36 cellular contexts compared by ENCODE assay signal in genomic region chr18:44324361-44324760, GRCh38.
"Had no signal": no experiment of that assay in that cellular context is flagged by ENCODE, and none has a peak within 500 bp of the region (broad histone marks: within the 10 kb centered on the region; RNA-seq: fewer than 3 reads in every experiment).

No MANE protein-coding gene starts in this region.

- ATAC-seq: activated CD8-positive, alpha-beta T cell treated with anti-CD3 and anti-CD28 coated beads for 36 hours; activated naive CD4-positive, alpha-beta T cell treated with anti-CD3 and anti-CD28 coated beads, Interleukin-2, amount 50 U/mL, for 72 hours; activated T-cell treated with anti-CD3 and anti-CD28 coated beads, Interleukin-2, amount 50 U/mL, for 4 hours; activated T-cell treated with anti-CD3 and anti-CD28 coated beads, Interleukin-2, amount 50 U/mL, for 72 hours; activated T-helper 17 cell treated with anti-CD3 and anti-CD28 coated beads, Interleukin-2, amount 50 U/mL, for 72 hours; body of pancreas had no signal

- DNase-seq: activated B cell treated with CpG ODN at 0.5 μM for 24 hours; activated CD4-positive, alpha-beta memory T cell treated with anti-CD3 and anti-CD28 coated beads for 36 hours; activated CD4-positive, alpha-beta T cell treated with anti-CD3 and anti-CD28 coated beads for 4 hours; activated CD4-positive, alpha-beta T cell treated with anti-CD3 and anti-CD28 coated beads, Interleukin-2, amount 10 ng/mL, durations not matched to agents 24 days and 14 days; activated CD4-positive, alpha-beta T cell treated with anti-CD3 and anti-CD28 coated beads, Interleukin-2, amount 50 U/mL, for 1 hour; activated CD4-positive, alpha-beta T cell treated with anti-CD3 and anti-CD28 coated beads, Interleukin-2, amount 50 U/mL, for 4 hours; activated CD4-positive, CD25-positive, alpha-beta regulatory T cell treated with anti-CD3 and anti-CD28 coated beads, Interleukin-2, amount 50 U/mL, for 72 hours; activated CD8-positive, alpha-beta memory T cell treated with anti-CD3 and anti-CD28 coated beads, Interleukin-2, amount 50 U/mL, for 4 hours; activated CD8-positive, alpha-beta T cell treated with anti-CD3 and anti-CD28 coated beads for 36 hours; activated effector memory CD4-positive, alpha-beta T cell treated with anti-CD3 and anti-CD28 coated beads, Interleukin-2, amount 50 U/mL, for 16 hours; activated gamma-delta T cell treated with Interleukin-2 at 50 U/mL for 16 hours; activated naive CD4-positive, alpha-beta T cell; activated naive CD4-positive, alpha-beta T cell treated with anti-CD3 and anti-CD28 coated beads for 36 hours; activated naive CD4-positive, alpha-beta T cell treated with anti-CD3 and anti-CD28 coated beads, Interleukin-2, amount 50 U/mL, for 16 hours; activated naive CD8-positive, alpha-beta T cell treated with anti-CD3 and anti-CD28 coated beads for 36 hours; activated T-cell treated with anti-CD3 and anti-CD28 coated beads for 4 hours; activated T-cell treated with anti-CD3 and anti-CD28 coated beads, Interleukin-2, amount 50 U/mL, for 1 hour; activated T-cell treated with anti-CD3 and anti-CD28 coated beads, Interleukin-2, amount 50 U/mL, for 4 hours; activated T-cell treated with anti-CD3 and anti-CD28 coated beads, Interleukin-2, amount 50 U/mL, for 72 hours; adrenal gland; amniotic stem cell; aorta; body of pancreas; brain microvascular endothelial cell; caudate nucleus; SW 1271; T-helper 1 cell; T-helper 2 cell; T-helper 9 cell had no signal

- H3K9me3 ChIP-seq: adrenal gland, body of pancreas had no signal

- H3K27ac ChIP-seq: adrenal gland, body of pancreas, brain microvascular endothelial cell, cardiac muscle cell had no signal

- H3K4me1 Mint-ChIP-seq: activated B cell treated with CpG ODN at 0.5 μM for 24 hours; activated CD4-positive, alpha-beta T cell treated with anti-CD3 and anti-CD28 coated beads, Interleukin-2, amount 10 ng/mL, durations not matched to agents 24 days and 14 days; activated naive CD8-positive, alpha-beta T cell treated with anti-CD3 and anti-CD28 coated beads for 36 hours; activated T-helper 17 cell treated with anti-CD3 and anti-CD28 coated beads, Interleukin-2, amount 50 U/mL, for 72 hours; central memory CD8-positive, alpha-beta T cell had no signal

- H3K36me3 Mint-ChIP-seq: activated CD4-positive, alpha-beta memory T cell treated with anti-CD3 and anti-CD28 coated beads for 36 hours; activated naive CD8-positive, alpha-beta T cell treated with anti-CD3 and anti-CD28 coated beads for 36 hours had no signal

- H3K9me3 Mint-ChIP-seq: activated B cell treated with CpG ODN at 0.5 μM for 24 hours; activated CD4-positive, alpha-beta T cell treated with anti-CD3 and anti-CD28 coated beads, Interleukin-2, amount 10 ng/mL, durations not matched to agents 24 days and 14 days; activated CD8-positive, alpha-beta T cell treated with anti-CD3 and anti-CD28 coated beads for 36 hours; activated naive CD8-positive, alpha-beta T cell treated with anti-CD3 and anti-CD28 coated beads for 36 hours; activated T-cell treated with anti-CD3 and anti-CD28 coated beads, Interleukin-2, amount 50 U/mL, for 4 hours; activated T-helper 1 cell treated with anti-CD3 and anti-CD28 coated beads, Interleukin-12 subunit alpha, Interleukin-12 subunit beta, Interleukin-2, Interleukin-4 antibody, amounts not matched to agents 30 ng/mL and 10 ng/mL and 1 ng/mL, durations not matched to agents 14 hours and 24 hours and 36 hours; activated T-helper 17 cell treated with anti-CD3 and anti-CD28 coated beads, Interleukin-2, amount 50 U/mL, for 72 hours; T-helper 2 cell treated with Interferon-gamma antibody and Interleukin-4, amounts not matched to agents 5 μg/mL and 100 μg/mL, for 36 hours had no signal

- H3K27me3 Mint-ChIP-seq: activated B cell treated with CpG ODN at 0.5 μM for 24 hours; activated CD4-positive, alpha-beta memory T cell treated with anti-CD3 and anti-CD28 coated beads for 36 hours; activated CD4-positive, alpha-beta T cell treated with anti-CD3 and anti-CD28 coated beads, Interleukin-2, amount 10 ng/mL, durations not matched to agents 24 days and 14 days; activated CD8-positive, alpha-beta T cell treated with anti-CD3 and anti-CD28 coated beads for 36 hours; activated naive CD8-positive, alpha-beta T cell treated with anti-CD3 and anti-CD28 coated beads for 36 hours; activated T-helper 17 cell treated with anti-CD3 and anti-CD28 coated beads, Interleukin-2, amount 50 U/mL, for 72 hours; central memory CD8-positive, alpha-beta T cell had no signal

- H3K4me1 ChIP-seq: adrenal gland, body of pancreas had no signal

- H3K4me3 ChIP-seq: adrenal gland, body of pancreas, cardiac muscle cell had no signal

- H3K36me3 ChIP-seq: adrenal gland, brain microvascular endothelial cell, cardiac muscle cell had no signal

- H3K27ac Mint-ChIP-seq: activated B cell treated with CpG ODN at 0.5 μM for 24 hours; activated CD4-positive, alpha-beta memory T cell treated with anti-CD3 and anti-CD28 coated beads for 36 hours; activated CD4-positive, alpha-beta T cell treated with anti-CD3 and anti-CD28 coated beads, Interleukin-2, amount 10 ng/mL, durations not matched to agents 24 days and 14 days; activated CD8-positive, alpha-beta T cell treated with anti-CD3 and anti-CD28 coated beads for 36 hours; activated naive CD4-positive, alpha-beta T cell treated with anti-CD3 and anti-CD28 coated beads for 36 hours; activated naive CD4-positive, alpha-beta T cell treated with anti-CD3 and anti-CD28 coated beads, Interleukin-2, amount 50 U/mL, for 72 hours; activated naive CD8-positive, alpha-beta T cell treated with anti-CD3 and anti-CD28 coated beads for 36 hours; activated T-cell treated with anti-CD3 and anti-CD28 coated beads, Interleukin-2, amount 50 U/mL, for 72 hours; activated T-helper 1 cell treated with anti-CD3 and anti-CD28 coated beads, Interleukin-12 subunit alpha, Interleukin-12 subunit beta, Interleukin-2, Interleukin-4 antibody, amounts not matched to agents 30 ng/mL and 10 ng/mL and 1 ng/mL, durations not matched to agents 14 hours and 24 hours and 36 hours; activated T-helper 17 cell treated with anti-CD3 and anti-CD28 coated beads, Interleukin-2, amount 50 U/mL, for 72 hours; T-helper 1 cell treated with Interleukin-12 subunit alpha and Interleukin-12 subunit beta and Interleukin-4 antibody, amounts not matched to agents 30 μg/mL and 1 μg/mL, for 36 hours; T-helper 2 cell treated with Interferon-gamma antibody and Interleukin-4, amounts not matched to agents 5 μg/mL and 100 μg/mL, for 36 hours had no signal

- H3K27me3 ChIP-seq: adrenal gland, body of pancreas, brain microvascular endothelial cell, cardiac muscle cell had no signal

- H3K4me3 Mint-ChIP-seq: activated B cell treated with CpG ODN at 0.5 μM for 24 hours; activated CD4-positive, alpha-beta memory T cell treated with anti-CD3 and anti-CD28 coated beads for 36 hours; activated CD4-positive, alpha-beta T cell treated with anti-CD3 and anti-CD28 coated beads, Interleukin-2, amount 10 ng/mL, durations not matched to agents 24 days and 14 days; activated CD8-positive, alpha-beta T cell treated with anti-CD3 and anti-CD28 coated beads for 36 hours; activated naive CD4-positive, alpha-beta T cell treated with anti-CD3 and anti-CD28 coated beads for 36 hours; activated naive CD8-positive, alpha-beta T cell treated with anti-CD3 and anti-CD28 coated beads for 36 hours; activated T-cell treated with anti-CD3 and anti-CD28 coated beads, Interleukin-2, amount 50 U/mL, for 4 hours; activated T-cell treated with anti-CD3 and anti-CD28 coated beads, Interleukin-2, amount 50 U/mL, for 72 hours; activated T-helper 1 cell treated with anti-CD3 and anti-CD28 coated beads, Interleukin-12 subunit alpha, Interleukin-12 subunit beta, Interleukin-2, Interleukin-4 antibody, amounts not matched to agents 30 ng/mL and 10 ng/mL and 1 ng/mL, durations not matched to agents 14 hours and 24 hours and 36 hours; activated T-helper 17 cell treated with anti-CD3 and anti-CD28 coated beads, Interleukin-2, amount 50 U/mL, for 72 hours; central memory CD8-positive, alpha-beta T cell; T-helper 1 cell treated with Interleukin-12 subunit alpha and Interleukin-12 subunit beta and Interleukin-4 antibody, amounts not matched to agents 30 μg/mL and 1 μg/mL, for 36 hours; T-helper 2 cell treated with Interferon-gamma antibody and Interleukin-4, amounts not matched to agents 5 μg/mL and 100 μg/mL, for 36 hours had no signal
